In genomic region chr5:115543931-115544370, GRCh38 we compare ENCODE assay signal across 8 cellular contexts. TPM values are rescaled to one million over a fixed set of nuclear protein-coding genes. Genes with fewer than 3 reads are reported as not detected.
DNase-seq lines count a peak whose midpoint lies in the region; ATAC-seq, FAIRE-seq and TF ChIP-seq lines count a peak whose summit lies in the region.

No MANE protein-coding gene starts in this region.

- peaks cover 4% of the 10 kb centered on the region for H3K27me3 Mint-ChIP-seq in CD4-positive, CD25-positive, alpha-beta regulatory T cell

- in situ Hi-C loops in K562 (cut with MboI): no loop called here

- H3K4me3 Mint-ChIP-seq in CD4-positive, CD25-positive, alpha-beta regulatory T cell: peak overlapping the region; percentile 95 to 99 (median 99)

- CTCF ChIA-PET in K562 (lab: Yijun Ruan, JAX; ENCODE audit: low intra/inter-chr PET ratio): interaction anchor here (0.6 kb wide), 1 partner anchor 447 kb away, joined by 3 read pairs; no protein-coding TSS in a partner anchor

- no TSS peak for BruUV-seq in K562 (replicated peaks; lab: Mats Ljungman, UMichigan)

- H3K4me2 ChIP-seq in K562 (ENCODE audit: insufficient read depth, low read length): peak overlapping the region; percentile 83; the same call in 1 of the 2 replicates

- peaks cover 9% of the 10 kb centered on the region for H3K36me3 ChIP-seq in CD4-positive, CD25-positive, alpha-beta regulatory T cell (ENCODE audit: control insufficient read depth, insufficient read depth, low read length)
- H3K36me3 ChIP-seq in K562 (ENCODE audit: control insufficient read depth, insufficient read depth, low read length): peaks cover 35% of the 10 kb centered on the region; the same call in 2 of the 3 replicates

- H3K27ac ChIP-seq in CD4-positive, CD25-positive, alpha-beta regulatory T cell (ENCODE audit: insufficient read depth, low read length, poor library complexity, severe bottlenecking): peak overlapping the region; percentile 96
- peak overlapping the region; percentile 89 for H3K27ac ChIP-seq in K562 (ENCODE audit: extremely low read depth, low read depth, low read length)

- peaks cover 5% of the 10 kb centered on the region; the same call in 1 of the 2 replicates for H4K20me1 ChIP-seq in K562 (replicated peaks; ENCODE audit: control insufficient read depth, insufficient read depth, low read length)

- peak overlapping the region; percentile 78 to 97 for H3K9ac ChIP-seq in K562 (ENCODE audit: insufficient read depth in 1 of 2, low read depth in 2 of 2, low read length in 2 of 2)

- intact Hi-C loops in K562 (cut with micrococcal nuclease): loop anchor here (5.0 kb wide), 3 partner anchors 83 to 298 kb away; partner anchors contain the start of genes AP3S1, ATG12, PGGT1B and TMED7

- peaks cover 47% of the 10 kb centered on the region for H3K4me1 ChIP-seq in CD4-positive, CD25-positive, alpha-beta regulatory T cell (ENCODE audit: control insufficient read depth, insufficient read depth, low read length, poor library complexity, severe bottlenecking)
- peaks cover 3 to 7% of the 10 kb centered on the region in 2 experiments; a peak in 2 of 5 replicates for H3K4me1 ChIP-seq in K562 (replicated peaks in 1 of 2; ENCODE audit: control insufficient read depth in 2 of 2, insufficient read depth in 2 of 2, low read length in 2 of 2)

- no peak for TF ChIP-seq EP300 in K562 (IDR thresholded peaks at IDR 0.05; ENCODE audit: low read length)

- peaks cover 53% of the 10 kb centered on the region for H3K79me2 ChIP-seq in K562 (ENCODE audit: control insufficient read depth, insufficient read depth, low read length)

- TF ChIP-seq POLR2A in K562 (conservative IDR thresholded peaks at IDR 0.05): no peak

- H2AFZ ChIP-seq in K562 (ENCODE audit: low read depth, low read length): peak overlapping the region; percentile 80

- H3K4me1 Mint-ChIP-seq in CD4-positive, CD25-positive, alpha-beta regulatory T cell: peaks cover 32 to 55% (median 45%) of the 10 kb centered on the region in 4 donors

- peaks cover 27% of the 10 kb centered on the region for H3K36me3 Mint-ChIP-seq in CD4-positive, CD25-positive, alpha-beta regulatory T cell

- H3K27me3 ChIP-seq in CD4-positive, CD25-positive, alpha-beta regulatory T cell (ENCODE audit: control insufficient read depth, insufficient read depth, low read length): no peaks in the 10 kb centered on the region
- H3K27me3 ChIP-seq in K562 (ENCODE audit: control insufficient read depth in 2 of 2, insufficient read depth in 2 of 2, low read length in 2 of 2): no peaks in the 10 kb centered on the region

- H3K9me3 Mint-ChIP-seq in CD4-positive, CD25-positive, alpha-beta regulatory T cell: peaks cover 0 to 1% (median 0%) of the 10 kb centered on the region in 7 donors

- TF ChIP-seq CTCF in K562 (IDR thresholded peaks at IDR 0.05 in 2 of 3, conservative IDR thresholded peaks at IDR 0.05 in 1 of 3; ENCODE audit: insufficient read depth in 2 of 3, low read depth in 1 of 3, low read length in 3 of 3): no peak

- WGBS in K562 (ENCODE audit: insufficient coverage, low coverage, missing lambda C conversion rate): under 1% methylated on average over 14 of the region's 20 CpGs

- no peak for TF ChIP-seq RAD21 in K562 (CRISPR knock-in tag; conservative IDR thresholded peaks at IDR 0.05 in 1 of 2, IDR thresholded peaks at IDR 0.05 in 1 of 2)

- H3K9me1 ChIP-seq in K562 (ENCODE audit: control insufficient read depth, insufficient read depth, low read length): no peaks in the 10 kb centered on the region

- H3K4me3 ChIP-seq in CD4-positive, CD25-positive, alpha-beta regulatory T cell (ENCODE audit: low read depth, low read length): peak overlapping the region; percentile 90
- peak overlapping the region; percentile 84 for H3K4me3 ChIP-seq in K562
- peak overlapping the region; percentile 76 for H3K4me3 ChIP-seq in iPS-11a (ENCODE audit: low read depth, low read length)
- peak overlapping the region; percentile 87 for H3K4me3 ChIP-seq in skeletal muscle cell (ENCODE audit: low read depth, low read length)

- no peak for FAIRE-seq in K562 (lab: Jason Lieb, UNC)

- peaks cover 0 to 5% of the 10 kb centered on the region in 2 experiments for H3K9me3 ChIP-seq in CD4-positive, CD25-positive, alpha-beta regulatory T cell (ENCODE audit: control insufficient read depth in 2 of 2, low read length in 2 of 2)
- H3K9me3 ChIP-seq in K562 (replicated peaks; ENCODE audit: control insufficient read depth, insufficient read depth, low read depth, low read length): peaks cover 10% of the 10 kb centered on the region

- ATAC-seq in CD4-positive, CD25-positive, alpha-beta regulatory T cell (ENCODE audit: low read depth in 2 of 2): peak; percentile 27 to 30
- ATAC-seq in GM19397 (IDR thresholded peaks at IDR 0.05; ENCODE audit: unreplicated experiment) (peak; percentile 12), HG03565 (IDR thresholded peaks at IDR 0.05; ENCODE audit: unreplicated experiment) (peak; percentile 28), K562 (peak; percentile 57)

- peak; percentile 47 to 76 (median 66) for DNase-seq in CD4-positive, CD25-positive, alpha-beta regulatory T cell
- DNase-seq in T-helper 1 cell (peak in 4 of 5 donors; percentile 23 to 67 (median 46)), K562 (ENCODE audit: extremely low read depth in 1 of 4, low spot score in 3 of 4) (peak in 2 of 4 experiments; percentile 38 to 42), skeletal muscle cell (ENCODE audit: low read depth) (no peak), mesenteric fat pad (ENCODE audit: low spot score) (no peak)

- H3K27ac Mint-ChIP-seq in CD4-positive, CD25-positive, alpha-beta regulatory T cell: peak overlapping the region; percentile 94 to 99 (median 96)

- POLR2A ChIA-PET in K562 (lab: Yijun Ruan, JAX): interaction anchor here (0.7 to 2.3 kb wide), 7 partner anchors 10 to 25 kb away, joined by 3 to 6 read pairs (median 3); no protein-coding TSS in a partner anchor

TF ChIP-seq in K562, 482 proteins besides CTCF, POLR2A, EP300 and RAD21 (continues in another document):
- TF ChIP-seq PYGO2 (tag; IDR thresholded peaks at IDR 0.05) (no peak), THAP7 (CRISPR knock-in tag; IDR thresholded peaks at IDR 0.05) (no peak), NRF1 (conservative IDR thresholded peaks at IDR 0.05 in 1 of 2, IDR thresholded peaks at IDR 0.05 in 1 of 2) (no peak)

RNA-seq across cellular contexts. Expression of gene FEM1C, which starts 0.6 kb away (rescaled TPM):
- 40.1 TPM for total RNA-seq in CD4-positive, CD25-positive, alpha-beta regulatory T cell
- 1 to 10 TPM in 3 of 4 donors, under 1 TPM in 1; 0.65 to 3.8 (median 3.1) TPM for polyA plus RNA-seq in CD4-positive, CD25-positive, alpha-beta regulatory T cell
- total RNA-seq in K562 (2011; cell fraction: chromatin; rRNA removed; ENCODE audit: low replicate concordance): 5.6 and 16.4 TPM in 2 replicates
- total RNA-seq in K562 (2011; cell fraction: nucleolus; rRNA removed): 2.7 and 4.2 TPM in 2 replicates
- 8.1 and 12.4 TPM in 2 replicates for total RNA-seq in K562 (2011; cell fraction: nucleoplasm; rRNA removed)
- 3.6 and 3.8 TPM in 2 replicates for total RNA-seq in K562 (2014; rRNA removed)
- 4.3 and 5.2 TPM in 2 replicates for total RNA-seq in K562 (2014; rRNA removed; fragmentation: Illumina TruSeq; extraction: Trizol)
- 5.0 TPM in 2 replicates for total RNA-seq in K562 (2015; rRNA removed; fragmentation: Illumina TruSeq; extraction: Trizol)
- 5.1 and 6.0 TPM in 2 replicates for total RNA-seq in K562 (2021)
- 9.3 and 9.7 TPM in 2 replicates for polyA plus RNA-seq in K562 (2011; rRNA removed)
- 1.9 and 5.3 TPM in 2 replicates for polyA plus RNA-seq in K562 (2011; cell fraction: cytosol; rRNA removed)
- 3.5 and 5.3 TPM in 2 replicates for polyA plus RNA-seq in K562 (2011; cell fraction: nucleus; rRNA removed)
- 2.8 and 3.1 TPM in 2 replicates for polyA plus RNA-seq in K562 (2012)
- 4.7 and 5.1 TPM in 2 replicates for polyA plus RNA-seq in K562 (2014; fragmentation: Illumina TruSeq; extraction: Trizol)
- polyA plus RNA-seq in K562 (2014; fragmentation: Nextera tagmentation; extraction: Ambion mirVana): 1 to 10 TPM; 1.4 to 3.9 TPM
- polyA plus RNA-seq in K562 (2014; rRNA removed): 3.2 and 3.5 TPM in 2 replicates
- polyA minus RNA-seq in K562 (2011; rRNA and poly(A)+ RNA removed): 17.1 and 23.3 TPM in 2 replicates
- 4.6 and 5.3 TPM in 2 replicates for polyA minus RNA-seq in K562 (2011; cell fraction: cytosol; rRNA and poly(A)+ RNA removed)
- polyA minus RNA-seq in K562 (2011; cell fraction: nucleus; rRNA and poly(A)+ RNA removed): 5.1 and 11.6 TPM in 2 replicates
- 25.2 TPM for total RNA-seq in mesenteric fat pad

RNA-seq across cellular contexts. Expression of gene TICAM2, which starts 58.3 kb away (rescaled TPM):
- total RNA-seq in CD4-positive, CD25-positive, alpha-beta regulatory T cell: 0.67 TPM
- under 1 TPM in 2 of 4 donors, not detected in 2; 0.25 to 0.29 TPM for polyA plus RNA-seq in CD4-positive, CD25-positive, alpha-beta regulatory T cell
- 0.32 and 2.6 TPM in 2 replicates for total RNA-seq in K562 (2011; cell fraction: chromatin; rRNA removed; ENCODE audit: low replicate concordance)
- total RNA-seq in K562 (2011; cell fraction: nucleolus; rRNA removed): 0.26 and 0.33 TPM in 2 replicates
- total RNA-seq in K562 (2011; cell fraction: nucleoplasm; rRNA removed): 0.95 and 2.5 TPM in 2 replicates
- total RNA-seq in K562 (2014; rRNA removed): 0.41 and 0.69 TPM in 2 replicates
- 0.98 TPM in 1 of 2 replicates, not detected in the other for total RNA-seq in K562 (2014; rRNA removed; fragmentation: Illumina TruSeq; extraction: Trizol)
- total RNA-seq in K562 (2015; rRNA removed; fragmentation: Illumina TruSeq; extraction: Trizol): 1.2 and 2.2 TPM in 2 replicates
- total RNA-seq in K562 (2021): 1.7 and 2.1 TPM in 2 replicates
- 0.17 TPM in 1 of 2 replicates, not detected in the other for polyA plus RNA-seq in K562 (2011; rRNA removed)
- 0.01 and 0.03 TPM in 2 replicates for polyA plus RNA-seq in K562 (2011; cell fraction: cytosol; rRNA removed)
- 0.20 and 0.35 TPM in 2 replicates for polyA plus RNA-seq in K562 (2011; cell fraction: nucleus; rRNA removed)
- 1.1 and 1.2 TPM in 2 replicates for polyA plus RNA-seq in K562 (2012)
- 1.8 TPM in 1 of 2 replicates, not detected in the other for polyA plus RNA-seq in K562 (2014; fragmentation: Illumina TruSeq; extraction: Trizol)
- 1 to 10 TPM in 1 of 2 experiments, under 1 TPM in 1; 0.93 to 1.6 TPM for polyA plus RNA-seq in K562 (2014; fragmentation: Nextera tagmentation; extraction: Ambion mirVana)
- polyA plus RNA-seq in K562 (2014; rRNA removed): 0.15 and 0.38 TPM in 2 replicates
- 0.07 TPM in 1 of 2 replicates, not detected in the other for polyA minus RNA-seq in K562 (2011; rRNA and poly(A)+ RNA removed)
- polyA minus RNA-seq in K562 (2011; cell fraction: cytosol; rRNA and poly(A)+ RNA removed): not detected in 2 replicates
- 0.81 and 2.2 TPM in 2 replicates for polyA minus RNA-seq in K562 (2011; cell fraction: nucleus; rRNA and poly(A)+ RNA removed)
- 6.3 TPM for total RNA-seq in mesenteric fat pad

Comparison
In these comparisons a context has a peak if more than half of its experiments do, and no peak if none do; other contexts are left out.
1. DNase-seq: peak in CD4-positive, CD25-positive, alpha-beta regulatory T cell (3 of 3) and T-helper 1 cell (4 of 5); none in skeletal muscle cell (single experiment) and mesenteric fat pad (single experiment).
2. Peak in every context shown above with its lines, with median percentiles within 50 percentile points of each other: ATAC-seq and H3K4me3 ChIP-seq.